Comparison of ENCODE assay signal across 8 cellular contexts in the genomic region with DNA sequence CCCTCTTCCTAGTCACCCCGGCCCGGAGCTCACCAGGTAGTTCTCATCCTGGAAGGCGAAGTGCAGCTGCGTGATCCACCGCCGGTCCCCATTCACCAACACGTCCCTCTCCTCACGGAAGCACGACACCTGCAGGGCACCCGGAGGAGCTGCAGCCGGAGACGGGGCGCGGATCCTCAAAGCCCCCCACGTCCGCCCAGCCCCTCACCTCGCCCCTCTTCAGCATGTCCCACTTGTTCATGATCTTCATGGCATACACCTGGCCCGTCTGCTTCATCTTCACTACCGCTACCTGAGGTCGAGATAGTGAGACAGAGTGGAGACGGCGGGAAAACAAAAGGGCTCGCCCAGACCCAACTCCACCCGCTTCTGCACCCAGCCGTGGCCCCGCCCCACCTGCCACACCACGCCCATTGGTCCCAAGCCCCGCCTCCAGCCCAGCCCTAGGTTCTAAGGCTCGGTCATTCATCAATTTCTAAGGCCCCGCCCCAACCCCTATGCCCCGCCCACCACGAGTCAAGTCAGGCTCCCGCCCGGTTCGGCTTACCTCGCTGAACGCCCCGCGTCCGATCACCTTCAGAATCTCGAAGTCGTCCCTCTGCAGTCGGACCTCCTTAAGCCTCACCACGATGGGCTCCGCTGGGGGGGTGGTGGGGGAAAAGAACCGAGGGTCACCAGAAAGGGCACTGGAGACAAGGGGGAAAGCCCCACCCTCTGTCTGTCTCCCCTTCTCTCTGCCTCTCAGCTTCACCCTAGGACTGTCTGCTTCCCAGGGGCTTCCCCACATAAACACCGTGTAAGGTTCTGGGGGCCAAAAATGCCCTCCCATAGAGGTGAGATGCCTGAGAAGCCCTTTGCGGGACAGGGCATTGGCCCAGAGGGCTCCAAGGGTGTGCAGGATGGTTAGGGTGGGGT. TPM values are rescaled to one million over a fixed set of nuclear protein-coding genes. Genes with fewer than 3 reads are reported as not detected.
DNase-seq lines count a peak whose midpoint lies in the region; ATAC-seq and TF ChIP-seq lines count a peak whose summit lies in the region.

No MANE protein-coding gene starts in this region.

- H3K36me3 Mint-ChIP-seq in mesothelial cell of epicardium: peaks cover 14% of the 10 kb centered on the region

- ATAC-seq in HG02938 (IDR thresholded peaks at IDR 0.05; ENCODE audit: unreplicated experiment) (peak; percentile 81), GM21529 (IDR thresholded peaks at IDR 0.05; ENCODE audit: unreplicated experiment) (no peak)

- H3K4me1 Mint-ChIP-seq in mesothelial cell of epicardium: peaks cover 34% of the 10 kb centered on the region

- peak overlapping the region; percentile 67 for H3K4me3 Mint-ChIP-seq in mesothelial cell of epicardium

- H3K9me3 Mint-ChIP-seq in mesothelial cell of epicardium: no peaks in the 10 kb centered on the region

- TF ChIP-seq CTCF in GM12875 (IDR thresholded peaks at IDR 0.05; ENCODE audit: borderline replicate concordance, insufficient read depth, low read depth, low read length) (peak; percentile 84), mesothelial cell of epicardium (IDR thresholded peaks at IDR 0.05; ENCODE audit: unreplicated experiment) (peak; percentile 54)

- no peak overlapping the region for H3K4me3 ChIP-seq in GM12875 (ENCODE audit: low read depth, low read length)

- DNase-seq in NCI-H2196 treated with DMSO at 0.1 percent for 48 hours (lab: John Stamatoyannopoulos, UW; ENCODE audit: unreplicated experiment): peak; percentile 75
- DNase-seq in activated CD4-positive, alpha-beta T cell treated with anti-CD3 and anti-CD28 coated beads, Interleukin-2, amount 50 U/mL, for 24 hours (ENCODE audit: low read depth in 1 of 2, low spot score in 1 of 2): peak; percentile 81 to 84
- peak; percentile 97 for DNase-seq in ecto neural progenitor cell (ENCODE audit: low spot score)
- peak; percentile 76 to 93 for DNase-seq in mesothelial cell of epicardium (ENCODE audit: low spot score in 2 of 2, unreplicated experiment in 2 of 2)
- DNase-seq in stimulated activated CD8-positive, alpha-beta memory T cell treated with anti-CD3 and anti-CD28 coated beads, Interleukin-7, amount 100 ng/mL, for 1 hour (ENCODE audit: low read depth in 2 of 2): peak; percentile 52 to 61

- no peaks in the 10 kb centered on the region for H3K27me3 Mint-ChIP-seq in mesothelial cell of epicardium (ENCODE audit: low read depth)

- peak overlapping the region; percentile 57 for H3K27ac Mint-ChIP-seq in mesothelial cell of epicardium

RNA-seq across cellular contexts. Expression of gene DMPK, which starts 2.8 kb away (rescaled TPM):
- total RNA-seq in mesothelial cell of epicardium: 126 to 130 TPM (median 127 TPM) in 3 replicates

RNA-seq across cellular contexts. Expression of gene SIX5, which starts 10.4 kb away (rescaled TPM):
- 44.3 to 50.3 TPM (median 47.3 TPM) in 3 replicates for total RNA-seq in mesothelial cell of epicardium

RNA-seq across cellular contexts. Expression of gene DMWD, which starts 13.2 kb away (rescaled TPM):
- total RNA-seq in mesothelial cell of epicardium: 109 to 120 TPM (median 116 TPM) in 3 replicates

RNA-seq across cellular contexts. Expression of gene RSPH6A, which starts 35.6 kb away (rescaled TPM):
- total RNA-seq in mesothelial cell of epicardium: 0.44 to 0.56 TPM (median 0.50 TPM) in 3 replicates

RNA-seq across cellular contexts. Expression of gene MEIOSIN, which starts 46.2 kb away (rescaled TPM):
- not detected in 3 replicates for total RNA-seq in mesothelial cell of epicardium
